ENCODE assay signal across 32 cellular contexts in the genomic region with DNA sequence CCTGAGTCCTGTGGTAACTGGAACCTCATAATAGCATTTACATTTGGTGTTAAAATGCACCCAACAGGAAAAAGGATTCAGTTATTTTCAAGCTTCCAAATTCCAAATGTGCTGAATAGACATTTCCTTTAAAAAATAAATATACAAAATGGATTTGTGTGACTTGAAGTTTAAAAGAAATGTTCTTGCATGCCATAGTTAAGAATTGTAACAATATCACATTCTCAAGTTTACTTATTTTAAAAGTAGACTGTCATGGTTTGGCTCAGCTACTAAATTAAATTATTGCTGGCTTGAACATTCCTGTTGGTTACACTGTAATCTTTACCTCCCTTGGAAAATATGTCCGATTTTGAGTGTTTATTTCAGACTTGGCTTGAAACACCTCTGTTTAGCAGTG. TPM values are rescaled to one million over a fixed set of nuclear protein-coding genes. Genes with fewer than 3 reads are reported as not detected.
"Had no signal": no experiment of that assay in that cellular context is flagged by ENCODE, and none has a peak within 500 bp of the region (broad histone marks: within the 10 kb centered on the region; RNA-seq: fewer than 3 reads in every experiment).

No MANE protein-coding gene starts in this region.

- FAIRE-seq: astrocyte, bronchial epithelial cell had no signal

- H3K9me3 ChIP-seq: colonic mucosa, neutrophil, ovary, upper lobe of right lung had no signal

- H3K36me3 ChIP-seq: colonic mucosa, neutrophil, ovary, tibial artery, upper lobe of right lung had no signal

- H3K4me1 ChIP-seq: colonic mucosa had no signal

- H3K27me3 ChIP-seq: colonic mucosa, dorsolateral prefrontal cortex, neutrophil, ovary, tibial artery, upper lobe of right lung had no signal

- H3K4me3 ChIP-seq: colonic mucosa, dorsolateral prefrontal cortex, ovary, skin epidermis, tibial artery, upper lobe of right lung had no signal

- ATAC-seq: left cardiac atrium; left ventricle myocardium superior; sciatic nerve; stimulated activated memory B cell treated with anti-CD40 and anti-IgM and Interleukin-4, amounts not matched to agents 10 μg/mL and 1 μg/mL and 100 μg/mL, for 72 hours; stimulated activated naive CD8-positive, alpha-beta T cell treated with anti-CD3 and anti-CD28 coated beads, Interleukin-15, amount 100 ng/mL, for 72 hours; T-helper 17 cell; upper lobe of right lung; WTC11 had no signal

- DNase-seq: activated CD4-positive, alpha-beta memory T cell treated with anti-CD3 and anti-CD28 coated beads, Interleukin-2, amount 10 ng/mL, durations not matched to agents 7 days and 5 days; activated CD4-positive, alpha-beta T cell treated with anti-CD3 and anti-CD28 coated beads for 1 hour; activated CD4-positive, alpha-beta T cell treated with anti-CD3 and anti-CD28 coated beads, Interleukin-2, amount 10 ng/mL, durations not matched to agents 7 days and 5 days; activated CD8-positive, alpha-beta memory T cell treated with anti-CD3 and anti-CD28 coated beads, Interleukin-2, amount 50 U/mL, for 48 hours; activated gamma-delta T cell; activated naive CD4-positive, alpha-beta T cell treated with anti-CD3 and anti-CD28 coated beads, Interleukin-2, amount 10 ng/mL, durations not matched to agents 7 days and 5 days; activated naive CD8-positive, alpha-beta T cell treated with anti-CD3 and anti-CD28 coated beads, Interleukin-2, amount 10 ng/mL, durations not matched to agents 7 days and 5 days; activated T-cell treated with anti-CD3 and anti-CD28 coated beads, Interleukin-2, amount 50 U/mL, for 24 hours; amniotic stem cell; colonic mucosa; dorsolateral prefrontal cortex; effector memory CD4-positive, alpha-beta T cell; foreskin fibroblast; islet precursor cell; left cardiac atrium; left ventricle myocardium superior; nephron progenitor cell; ovary; stimulated activated CD4-positive, alpha-beta T cell treated with anti-CD3 and anti-CD28 coated beads, Interleukin-4, amount 100 ng/mL, for 24 hours; stimulated activated naive CD8-positive, alpha-beta T cell treated with anti-CD3 and anti-CD28 coated beads, Interleukin-15, amount 100 ng/mL, for 72 hours; substantia nigra; T-helper 17 cell; T1000; tibial artery; upper lobe of right lung had no signal

- H3K27ac ChIP-seq: colonic mucosa, dorsolateral prefrontal cortex, ovary, skin epidermis, tibial artery, upper lobe of right lung had no signal

RNA-seq across cellular contexts. Expression of a gene that starts 31.5 kb away (rescaled TPM):
- total RNA-seq: activated CD4-positive, alpha-beta T cell treated with anti-CD3 and anti-CD28 coated beads, Interleukin-2, amount 10 ng/mL, durations not matched to agents 7 days and 5 days; T-helper 17 cell had no signal
